ENCODE assay signal across 20 cellular contexts in the genomic region with DNA sequence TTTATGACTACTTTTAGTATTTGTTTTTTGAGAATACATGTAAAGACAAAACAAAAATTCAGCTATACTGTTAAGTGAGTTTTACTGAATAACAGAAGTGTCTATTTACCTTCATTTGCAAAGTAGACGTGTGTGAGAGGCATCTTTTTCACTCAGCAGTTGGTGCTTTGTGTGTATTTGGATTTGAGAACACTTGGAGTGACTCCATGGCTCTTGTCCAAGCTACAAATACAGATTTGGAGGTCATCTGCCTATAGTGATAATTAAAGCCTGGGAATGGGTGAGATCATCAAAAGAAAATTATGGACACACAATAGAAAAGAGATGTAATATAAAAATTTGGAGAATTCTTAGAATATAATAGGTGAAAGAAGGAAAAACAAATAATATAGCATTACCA. TPM values are rescaled to one million over a fixed set of nuclear protein-coding genes. Genes with fewer than 3 reads are reported as not detected.
DNase-seq lines count a peak whose midpoint lies in the region; ATAC-seq and TF ChIP-seq lines count a peak whose summit lies in the region.
"Had no signal": no experiment of that assay in that cellular context is flagged by ENCODE, and none has a peak within 500 bp of the region (broad histone marks: within the 10 kb centered on the region; RNA-seq: fewer than 3 reads in every experiment).

No MANE protein-coding gene starts in this region.

- H3K36me3 Mint-ChIP-seq in activated T-cell treated with anti-CD3 and anti-CD28 coated beads, Interleukin-2, amount 50 U/mL, for 72 hours (ENCODE audit: insufficient read depth in 2 of 2), result peaks cover 2 to 14% of the 10 kb centered on the region in 2 donors
- H3K36me3 Mint-ChIP-seq in activated T-cell treated with anti-CD3 and anti-CD28 coated beads, Interleukin-2, amount 50 U/mL, for 24 hours (ENCODE audit: low read depth), result peaks cover 55% of the 10 kb centered on the region
- H3K36me3 Mint-ChIP-seq in activated naive CD4-positive, alpha-beta T cell treated with anti-CD3 and anti-CD28 coated beads for 36 hours (ENCODE audit: low read depth), result peaks cover 16% of the 10 kb centered on the region
- H3K36me3 Mint-ChIP-seq: CD4-positive, CD25-positive, alpha-beta regulatory T cell had no signal

- H3K27me3 Mint-ChIP-seq in activated T-cell treated with anti-CD3 and anti-CD28 coated beads, Interleukin-2, amount 50 U/mL, for 72 hours (ENCODE audit: low read depth), result no peaks in the 10 kb centered on the region
- H3K27me3 Mint-ChIP-seq in activated T-cell treated with anti-CD3 and anti-CD28 coated beads, Interleukin-2, amount 50 U/mL, for 24 hours, result no peaks in the 10 kb centered on the region
- no peaks in the 10 kb centered on the region for H3K27me3 Mint-ChIP-seq in activated naive CD4-positive, alpha-beta T cell treated with anti-CD3 and anti-CD28 coated beads for 36 hours (ENCODE audit: low read depth)
- H3K27me3 Mint-ChIP-seq: activated T-helper 17 cell treated with anti-CD3 and anti-CD28 coated beads, Interleukin-2, amount 50 U/mL, for 72 hours; CD4-positive, CD25-positive, alpha-beta regulatory T cell; natural killer cell treated with Interleukin-12 subunit alpha and Interleukin-12 subunit beta and Interleukin-15 and Interleukin-18, amount 100 ng/mL, for 72 hours; stimulated activated naive B cell treated with anti-CD40 and anti-IgM and Interleukin-4, amounts not matched to agents 10 μg/mL and 1 μg/mL and 100 μg/mL, for 72 hours had no signal

- H3K27me3 ChIP-seq in esophagus muscularis mucosa (no peaks in the 10 kb centered on the region), transverse colon (no peaks in the 10 kb centered on the region)
- H3K27me3 ChIP-seq: adrenal gland, upper lobe of left lung had no signal

- no peak overlapping the region for H3K4me3 Mint-ChIP-seq in activated T-cell treated with anti-CD3 and anti-CD28 coated beads, Interleukin-2, amount 50 U/mL, for 72 hours
- H3K4me3 Mint-ChIP-seq in activated T-cell treated with anti-CD3 and anti-CD28 coated beads, Interleukin-2, amount 50 U/mL, for 24 hours, result no peak overlapping the region
- no peak overlapping the region for H3K4me3 Mint-ChIP-seq in activated naive CD4-positive, alpha-beta T cell treated with anti-CD3 and anti-CD28 coated beads for 36 hours
- H3K4me3 Mint-ChIP-seq: CD4-positive, CD25-positive, alpha-beta regulatory T cell; natural killer cell treated with Interleukin-12 subunit alpha and Interleukin-12 subunit beta and Interleukin-15 and Interleukin-18, amount 100 ng/mL, for 72 hours; stimulated activated naive B cell treated with anti-CD40 and anti-IgM and Interleukin-4, amounts not matched to agents 10 μg/mL and 1 μg/mL and 100 μg/mL, for 72 hours; T-helper 1 cell treated with Interleukin-12 subunit alpha and Interleukin-12 subunit beta and Interleukin-4 antibody, amounts not matched to agents 30 μg/mL and 1 μg/mL, for 36 hours had no signal

- H3K4me1 ChIP-seq in esophagus muscularis mucosa (peaks cover 46 to 98% (median 95%) of the 10 kb centered on the region in 4 donors), transverse colon (peaks cover 14 to 62% (median 27%) of the 10 kb centered on the region in 4 donors)

- TF ChIP-seq EP300 in esophagus muscularis mucosa (IDR thresholded peaks at IDR 0.05), result no peak
- TF ChIP-seq EP300 in transverse colon (IDR thresholded peaks at IDR 0.05; ENCODE audit: low read depth), result no peak

- H3K27ac Mint-ChIP-seq in activated T-cell treated with anti-CD3 and anti-CD28 coated beads, Interleukin-2, amount 50 U/mL, for 72 hours, result peak overlapping the region; percentile 20
- no peak overlapping the region for H3K27ac Mint-ChIP-seq in activated T-cell treated with anti-CD3 and anti-CD28 coated beads, Interleukin-2, amount 50 U/mL, for 24 hours
- no peak overlapping the region for H3K27ac Mint-ChIP-seq in activated naive CD4-positive, alpha-beta T cell treated with anti-CD3 and anti-CD28 coated beads for 36 hours
- H3K27ac Mint-ChIP-seq: natural killer cell treated with Interleukin-12 subunit alpha and Interleukin-12 subunit beta and Interleukin-15 and Interleukin-18, amount 100 ng/mL, for 72 hours; stimulated activated naive B cell treated with anti-CD40 and anti-IgM and Interleukin-4, amounts not matched to agents 10 μg/mL and 1 μg/mL and 100 μg/mL, for 72 hours; T-helper 1 cell treated with Interleukin-12 subunit alpha and Interleukin-12 subunit beta and Interleukin-4 antibody, amounts not matched to agents 30 μg/mL and 1 μg/mL, for 36 hours had no signal

- H3K36me3 ChIP-seq in esophagus muscularis mucosa (peaks cover 0 to 10% (median 5%) of the 10 kb centered on the region in 4 donors), transverse colon (no peaks in the 10 kb centered on the region)
- H3K36me3 ChIP-seq: adrenal gland had no signal

- peaks cover 13% of the 10 kb centered on the region for H3K4me1 Mint-ChIP-seq in activated T-cell treated with anti-CD3 and anti-CD28 coated beads, Interleukin-2, amount 50 U/mL, for 72 hours (ENCODE audit: low read depth)
- peaks cover 62% of the 10 kb centered on the region for H3K4me1 Mint-ChIP-seq in activated T-cell treated with anti-CD3 and anti-CD28 coated beads, Interleukin-2, amount 50 U/mL, for 24 hours (ENCODE audit: low read depth)
- H3K4me1 Mint-ChIP-seq in activated naive CD4-positive, alpha-beta T cell treated with anti-CD3 and anti-CD28 coated beads for 36 hours (ENCODE audit: low read depth), result peaks cover 52% of the 10 kb centered on the region

- H3K4me3 ChIP-seq in esophagus muscularis mucosa (no peak overlapping the region), transverse colon (no peak overlapping the region)
- H3K4me3 ChIP-seq: adrenal gland, upper lobe of left lung had no signal

- H3K9me3 Mint-ChIP-seq in activated T-cell treated with anti-CD3 and anti-CD28 coated beads, Interleukin-2, amount 50 U/mL, for 72 hours, result no peaks in the 10 kb centered on the region
- no peaks in the 10 kb centered on the region for H3K9me3 Mint-ChIP-seq in activated T-cell treated with anti-CD3 and anti-CD28 coated beads, Interleukin-2, amount 50 U/mL, for 24 hours
- no peaks in the 10 kb centered on the region for H3K9me3 Mint-ChIP-seq in activated naive CD4-positive, alpha-beta T cell treated with anti-CD3 and anti-CD28 coated beads for 36 hours
- H3K9me3 Mint-ChIP-seq: activated T-helper 17 cell treated with anti-CD3 and anti-CD28 coated beads, Interleukin-2, amount 50 U/mL, for 72 hours; CD4-positive, CD25-positive, alpha-beta regulatory T cell; natural killer cell treated with Interleukin-12 subunit alpha and Interleukin-12 subunit beta and Interleukin-15 and Interleukin-18, amount 100 ng/mL, for 72 hours; stimulated activated naive B cell treated with anti-CD40 and anti-IgM and Interleukin-4, amounts not matched to agents 10 μg/mL and 1 μg/mL and 100 μg/mL, for 72 hours; T-helper 1 cell treated with Interleukin-12 subunit alpha and Interleukin-12 subunit beta and Interleukin-4 antibody, amounts not matched to agents 30 μg/mL and 1 μg/mL, for 36 hours had no signal

- peak overlapping the region in 3 of 4 donors; percentile 50 to 58 (median 50) for H3K27ac ChIP-seq in esophagus muscularis mucosa (replicated peaks in 1 of 4)
- peak overlapping the region in 3 of 4 donors; percentile 0 to 41 (median 17) for H3K27ac ChIP-seq in transverse colon
- H3K27ac ChIP-seq: adrenal gland, upper lobe of left lung had no signal

- CTCF ChIA-PET in activated naive CD4-positive, alpha-beta T cell treated with anti-CD3 and anti-CD28 coated beads for 36 hours (lab: Charles Lee), result interaction anchor here (0.6 to 0.7 kb wide), 2 partner anchors 10 to 25 kb away, joined by 3 to 4 read pairs; no protein-coding TSS in a partner anchor

- no peak for DNase-seq in activated T-cell treated with anti-CD3 and anti-CD28 coated beads, Interleukin-2, amount 50 U/mL, for 72 hours
- DNase-seq in activated T-cell treated with anti-CD3 and anti-CD28 coated beads, Interleukin-2, amount 50 U/mL, for 24 hours, result no peak
- DNase-seq in NCI-H2196 treated with DMSO at 0.1 percent for 48 hours (lab: John Stamatoyannopoulos, UW; ENCODE audit: unreplicated experiment), result peak; percentile 39
- no peak for DNase-seq in esophagus muscularis mucosa (ENCODE audit: extremely low spot score)
- no peak for DNase-seq in transverse colon
- no peak for DNase-seq in activated naive CD4-positive, alpha-beta T cell treated with anti-CD3 and anti-CD28 coated beads for 36 hours
- no peak for DNase-seq in SKM-1 treated with dmso at 0.1 percent for 144 hours (lab: John Stamatoyannopoulos, UW; ENCODE audit: unreplicated experiment)
- no peak for DNase-seq in GM19240 (ENCODE audit: insufficient read length, low spot score)
- DNase-seq: activated CD4-positive, CD25-positive, alpha-beta regulatory T cell; activated CD8-positive, alpha-beta memory T cell treated with anti-CD3 and anti-CD28 coated beads for 24 hours; CD4-positive, CD25-positive, alpha-beta regulatory T cell; mammary epithelial cell; NCI-H1048; NK-92 treated with Interleukin-12 subunit alpha and Interleukin-12 subunit beta, amount 100 ng/mL, for 24 hours; stimulated activated naive B cell treated with anti-CD40 and anti-IgM and Interleukin-4, amounts not matched to agents 10 μg/mL and 1 μg/mL and 100 μg/mL, for 72 hours; upper lobe of left lung had no signal

- 23% methylated on average over 1 of the region's 1 CpG for WGBS in esophagus muscularis mucosa
- 47 to 75% methylated on average over 1 of the region's 1 CpG for WGBS in transverse colon (ENCODE audit: low coverage in 1 of 2), 2 donors

- in situ Hi-C loops in transverse colon (cut with MboI; ENCODE audit: low pct_ligation_motif_present in 1 of 4, low pct_unique_long_range_greater_than_20kb in 1 of 4, low sequenced_read_pairs in 3 of 4), result loop anchor here in 1 of 4 donors (25.0 kb wide), 1 partner anchor 268 kb away; no protein-coding TSS in a partner anchor

- no peak for TF ChIP-seq POLR2A in esophagus muscularis mucosa (IDR thresholded peaks at IDR 0.05; ENCODE audit: low read depth)
- TF ChIP-seq POLR2A in transverse colon (IDR thresholded peaks at IDR 0.05), result no peak

- intact Hi-C loops in esophagus muscularis mucosa (cut with DNase I) (loop anchor here (5.0 kb wide), 1 partner anchor 118 kb away; no protein-coding TSS in a partner anchor), transverse colon (cut with DNase I; ENCODE audit: low total_unique reads) (no loop called here)
- intact Hi-C loops in activated naive CD4-positive, alpha-beta T cell treated with anti-CD3 and anti-CD28 coated beads for 36 hours (cut with micrococcal nuclease), result no loop called here

- H3K9me3 ChIP-seq in esophagus muscularis mucosa (no peaks in the 10 kb centered on the region), transverse colon (no peaks in the 10 kb centered on the region)
- H3K9me3 ChIP-seq: adrenal gland, upper lobe of left lung had no signal

- ATAC-seq in activated T-cell treated with anti-CD3 and anti-CD28 coated beads, Interleukin-2, amount 50 U/mL, for 72 hours (replicated peaks in 1 of 2), result no peak
- ATAC-seq: activated T-helper 17 cell treated with anti-CD3 and anti-CD28 coated beads, Interleukin-2, amount 50 U/mL, for 72 hours; natural killer cell treated with Interleukin-12 subunit alpha and Interleukin-12 subunit beta and Interleukin-15 and Interleukin-18, amount 100 ng/mL, for 72 hours; stimulated activated naive B cell treated with anti-CD40 and anti-IgM and Interleukin-4, amounts not matched to agents 10 μg/mL and 1 μg/mL and 100 μg/mL, for 72 hours had no signal

- no peak for TF ChIP-seq CTCF in esophagus muscularis mucosa (IDR thresholded peaks at IDR 0.05)
- no peak for TF ChIP-seq CTCF in transverse colon (IDR thresholded peaks at IDR 0.05)

RNA-seq across cellular contexts. Expression of gene NAB1, which starts 6.2 kb away (rescaled TPM):
- total RNA-seq in activated T-cell treated with anti-CD3 and anti-CD28 coated beads, Interleukin-2, amount 50 U/mL, for 72 hours, result 10 to 100 TPM; 42.8 to 61.3 TPM
- total RNA-seq in esophagus muscularis mucosa (10 to 100 TPM; 59.8 to 88.5 (median 78.8) TPM), transverse colon (10 to 100 TPM; 34.3 to 63.9 (median 38.4) TPM)
- total RNA-seq in activated naive CD4-positive, alpha-beta T cell treated with anti-CD3 and anti-CD28 coated beads for 36 hours, result 10 to 100 TPM; 38.7 to 48.1 TPM
